In the genomic region with DNA sequence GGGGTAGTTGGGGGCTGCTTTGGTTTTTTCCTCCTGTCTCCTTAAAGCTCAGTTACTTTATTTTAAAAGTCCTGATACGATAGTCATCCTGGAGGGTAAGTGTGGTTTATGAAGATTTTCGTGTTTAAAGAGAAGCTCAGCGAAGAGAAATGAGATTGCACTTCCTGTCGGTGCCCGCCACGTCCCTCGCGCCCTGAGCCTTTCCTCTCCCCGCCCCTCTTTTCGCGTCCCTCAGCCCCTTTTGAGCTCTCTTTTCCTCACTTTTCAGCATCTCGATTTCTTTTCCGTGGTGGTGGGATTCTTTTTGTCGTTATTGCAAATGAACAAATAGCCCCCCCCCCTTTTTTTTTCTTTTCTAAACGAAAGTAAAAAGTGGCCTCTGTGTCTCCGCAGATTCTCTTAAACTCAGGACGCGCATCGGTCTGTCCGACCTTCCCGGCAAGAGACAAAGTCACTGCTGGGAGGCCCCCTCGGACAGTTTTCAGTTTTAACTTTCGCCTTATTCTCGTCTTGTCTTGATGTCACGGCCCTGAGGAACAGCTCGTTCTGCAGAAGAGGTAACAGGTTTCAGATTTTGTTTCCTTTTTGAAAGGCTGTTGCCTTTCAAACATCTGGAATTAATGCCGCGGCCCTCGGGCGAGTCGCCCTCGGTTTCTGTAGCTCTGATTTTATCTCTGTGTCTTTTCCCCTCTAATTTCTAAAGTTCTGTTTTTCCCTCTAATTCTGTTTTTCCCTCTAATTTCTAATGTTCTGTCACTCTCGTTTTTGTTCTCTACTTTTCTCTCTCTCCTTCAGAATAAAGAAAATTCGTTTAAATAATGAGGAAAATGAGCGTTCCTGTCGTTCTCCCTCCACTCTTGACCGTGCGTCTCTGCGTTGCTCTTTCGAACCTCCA, we compare ENCODE assay signal across 8 cellular contexts. TPM values are rescaled to one million over a fixed set of nuclear protein-coding genes. Genes with fewer than 3 reads are reported as not detected.
DNase-seq lines count a peak whose midpoint lies in the region; ATAC-seq, FAIRE-seq and TF ChIP-seq lines count a peak whose summit lies in the region.

No MANE protein-coding gene starts in this region.

- no peak for TF ChIP-seq EP300 in A549 (IDR thresholded peaks at IDR 0.05)

- no peak for TF ChIP-seq RAD21 in A549 (conservative IDR thresholded peaks at IDR 0.05 in 1 of 2, IDR thresholded peaks at IDR 0.05 in 1 of 2)

- peaks cover 52% of the 10 kb centered on the region for H3K27me3 Mint-ChIP-seq in memory B cell

- no peak for TF ChIP-seq CTCF in A549 (IDR thresholded peaks at IDR 0.05)
- TF ChIP-seq CTCF in GM12875 (IDR thresholded peaks at IDR 0.05; ENCODE audit: borderline replicate concordance, insufficient read depth, low read depth, low read length), result no peak
- TF ChIP-seq CTCF in WI38 (IDR thresholded peaks at IDR 0.05; ENCODE audit: low read depth, low read length), result no peak

- CTCF ChIA-PET in A549 (lab: Yijun Ruan, JAX), result interaction anchor here (1.3 kb wide), 1 partner anchor 9 kb away, joined by 4 read pairs; no protein-coding TSS in a partner anchor

- 5% methylated on average over 40 of the region's 40 CpGs for WGBS in A549 (ENCODE audit: missing lambda C conversion rate)

- FAIRE-seq in A549 (lab: Jason Lieb, UNC), result no peak

- peaks cover 8% of the 10 kb centered on the region for H3K36me3 Mint-ChIP-seq in memory B cell

- H3K9me3 Mint-ChIP-seq in memory B cell, result no peaks in the 10 kb centered on the region

- ATAC-seq in A549 (peak in 1 of 2 experiments; percentile 23; a peak in 1 of 6 replicates), memory B cell (ENCODE audit: low read depth) (no peak), GM18520 (IDR thresholded peaks at IDR 0.05; ENCODE audit: unreplicated experiment) (no peak)

- H3K9me3 ChIP-seq in A549, result no peaks in the 10 kb centered on the region

- POLR2A ChIA-PET in A549 (lab: Yijun Ruan, JAX), result no interaction called here

- peak overlapping the region; percentile 58 for H3K4me3 ChIP-seq in A549
- peak overlapping the region; percentile 47 for H3K4me3 ChIP-seq in GM12875 (ENCODE audit: low read depth, low read length)
- peak overlapping the region; percentile 1; the same call in 1 of the 2 replicates for H3K4me3 ChIP-seq in WI38 (ENCODE audit: low read depth, low read length)

- TF ChIP-seq POLR2A in A549 (IDR thresholded peaks at IDR 0.05; ENCODE audit: low read length), result no peak

- H3K27ac ChIP-seq in A549, result peak overlapping the region in 1 of 2 experiments; percentile 30; a peak in 2 of 6 replicates

- DNase-seq in A549 (ENCODE audit: low read depth in 1 of 2, low spot score in 1 of 2) (no peak), memory B cell (ENCODE audit: low spot score in 2 of 2) (no peak), GM19240 (ENCODE audit: insufficient read length, low spot score) (no peak), COR-L47 (lab: John Stamatoyannopoulos, UW) (no peak), NCI-H128 (lab: John Stamatoyannopoulos, UW; ENCODE audit: unreplicated experiment) (no peak)

- peaks cover 23% of the 10 kb centered on the region for H3K4me1 Mint-ChIP-seq in memory B cell

- peak overlapping the region; percentile 93 for H3K4me2 ChIP-seq in A549

- H3K27ac Mint-ChIP-seq in memory B cell, result peak overlapping the region; percentile 6

- H3K4me3 Mint-ChIP-seq in memory B cell, result peak overlapping the region; percentile 63

- H3K4me1 ChIP-seq in A549, result peaks cover 11% of the 10 kb centered on the region; the same call in 1 of the 3 replicates

TF ChIP-seq in A549, 52 proteins besides CTCF, POLR2A, EP300 and RAD21:
- TF ChIP-seq RCOR1 (IDR thresholded peaks at IDR 0.05; ENCODE audit: low read depth, low read length), result no peak
- TF ChIP-seq BHLHE40 (IDR thresholded peaks at IDR 0.05; ENCODE audit: low read depth, low read length), result no peak
- TF ChIP-seq EHF (CRISPR knock-in tag; IDR thresholded peaks at IDR 0.05), result no peak
- no peak for TF ChIP-seq NR3C1 (IDR thresholded peaks at IDR 0.05)
- TF ChIP-seq, protein P1, sequence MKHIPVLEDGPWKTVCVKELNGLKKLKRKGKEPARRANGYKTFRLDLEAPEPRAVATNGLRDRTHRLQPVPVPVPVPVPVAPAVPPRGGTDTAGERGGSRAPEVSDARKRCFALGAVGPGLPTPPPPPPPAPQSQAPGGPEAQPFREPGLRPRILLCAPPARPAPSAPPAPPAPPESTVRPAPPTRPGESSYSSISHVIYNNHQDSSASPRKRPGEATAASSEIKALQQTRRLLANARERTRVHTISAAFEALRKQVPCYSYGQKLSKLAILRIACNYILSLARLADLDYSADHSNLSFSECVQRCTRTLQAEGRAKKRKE (CRISPR knock-in tag; IDR thresholded peaks at IDR 0.05; ENCODE audit: low read depth), result no peak
- no peak for TF ChIP-seq USF2 (IDR thresholded peaks at IDR 0.05)
- TF ChIP-seq HEYL (CRISPR knock-in tag; IDR thresholded peaks at IDR 0.05), result no peak
- no peak for TF ChIP-seq HOXA7 (CRISPR knock-in tag; IDR thresholded peaks at IDR 0.05)
- TF ChIP-seq, protein P2, sequence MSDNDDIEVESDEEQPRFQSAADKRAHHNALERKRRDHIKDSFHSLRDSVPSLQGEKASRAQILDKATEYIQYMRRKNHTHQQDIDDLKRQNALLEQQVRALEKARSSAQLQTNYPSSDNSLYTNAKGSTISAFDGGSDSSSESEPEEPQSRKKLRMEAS (IDR thresholded peaks at IDR 0.05), result no peak
- TF ChIP-seq RNF2 (IDR thresholded peaks at IDR 0.05; ENCODE audit: borderline replicate concordance, low read depth), result peak; percentile 22
- peak; percentile 95; the same call in 1 of the 2 replicates for TF ChIP-seq CBX8 (IDR thresholded peaks at IDR 0.05)

RNA-seq across cellular contexts. Expression of gene DMRTA2, which starts 1.0 kb away (rescaled TPM):
- polyA plus RNA-seq in A549 (2011; rRNA removed), result 0.03 TPM in 2 replicates
- 0.08 and 0.13 TPM in 2 replicates for polyA plus RNA-seq in A549 (2012; cell fraction: cytosol; rRNA removed)
- 0.17 and 0.28 TPM in 2 replicates for polyA plus RNA-seq in A549 (2012; cell fraction: nucleus; rRNA removed)
- 0.07 to 0.13 TPM (median 0.12 TPM) in 3 replicates for polyA plus RNA-seq in A549 (2017; fragmentation: RNase III; extraction: RNeasy Plus Mini Kit Qiagen cat#74134 plus additional on column Dnase treatment)
- not detected in 2 replicates for polyA minus RNA-seq in A549 (2011; rRNA and poly(A)+ RNA removed)

Comparison
In these comparisons a context has a peak if more than half of its experiments do, and no peak if none do; other contexts are left out.
1. H3K4me3 ChIP-seq: peak in every context shown above with its lines; median percentile 58 in A549; 47 in GM12875; 1 in WI38.